ENCODE assay signal across 16 cellular contexts in the genomic region with DNA sequence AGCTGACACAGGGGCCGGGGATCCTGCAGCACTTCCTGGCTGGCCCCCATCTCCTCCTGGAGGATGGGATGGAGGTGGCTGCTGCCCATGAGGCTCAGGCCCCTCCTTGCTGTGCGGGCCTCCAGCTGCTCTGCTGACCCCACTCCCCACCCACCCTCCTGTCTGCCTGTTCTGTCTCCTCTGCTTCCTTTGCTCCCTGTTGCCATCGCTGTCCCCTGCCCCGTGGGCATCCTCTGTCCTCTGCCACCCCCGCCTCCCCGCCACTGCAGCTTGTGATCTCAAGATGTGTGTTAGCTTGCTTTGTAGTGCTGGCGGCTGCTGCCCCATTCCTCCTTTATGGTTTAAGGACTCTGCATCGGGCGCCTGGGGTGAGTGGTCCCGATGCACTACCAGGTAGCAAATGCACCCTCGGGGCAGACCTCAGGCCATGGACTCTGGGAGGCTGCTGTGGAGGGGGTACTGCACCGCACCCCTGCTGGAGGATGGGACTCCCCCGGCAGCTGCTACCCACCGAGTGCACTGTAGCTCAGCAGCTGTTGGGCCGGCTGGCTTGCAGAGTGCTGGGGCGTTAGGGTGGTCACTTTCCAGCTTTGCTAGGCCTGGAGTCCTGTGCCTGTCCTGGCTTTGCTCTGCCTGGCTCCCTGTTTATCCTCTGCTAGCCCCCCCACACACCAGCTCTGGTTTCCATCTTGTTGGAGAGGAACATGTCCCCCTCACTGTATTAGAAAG. TPM values are rescaled to one million over a fixed set of nuclear protein-coding genes. Genes with fewer than 3 reads are reported as not detected.
DNase-seq lines count a peak whose midpoint lies in the region; ATAC-seq and TF ChIP-seq lines count a peak whose summit lies in the region.
"Had no signal": no experiment of that assay in that cellular context is flagged by ENCODE, and none has a peak within 500 bp of the region (broad histone marks: within the 10 kb centered on the region; RNA-seq: fewer than 3 reads in every experiment).

No MANE protein-coding gene starts in this region.

- H3K4me1 ChIP-seq in PC-9 (replicated peaks; ENCODE audit: insufficient read depth) (peaks cover 44% of the 10 kb centered on the region), mesenchymal stem cell (ENCODE audit: control insufficient read depth, insufficient read depth, low read depth, low read length) (peaks cover 26% of the 10 kb centered on the region)

- no peak overlapping the region for H3K23ac ChIP-seq in mesenchymal stem cell (ENCODE audit: low read length in 2 of 2)

- no peak overlapping the region for H2BK120ac ChIP-seq in mesenchymal stem cell (ENCODE audit: low read depth, low read length)

- no peak overlapping the region for H3K9ac ChIP-seq in mesenchymal stem cell (ENCODE audit: low read length)

- peak overlapping the region; percentile 42 for H4K8ac ChIP-seq in mesenchymal stem cell (ENCODE audit: low read length)

- peak overlapping the region in 1 of 2 experiments; percentile 64 for H2BK12ac ChIP-seq in mesenchymal stem cell (ENCODE audit: low read length in 2 of 2)

- H3K36me3 ChIP-seq in PC-9 (ENCODE audit: low read depth), result peaks cover 51% of the 10 kb centered on the region
- H3K36me3 ChIP-seq in mesenchymal stem cell (ENCODE audit: control insufficient read depth in 1 of 2, insufficient read depth in 2 of 2, low read depth in 1 of 2, low read length in 2 of 2), result peaks cover 0 to 59% of the 10 kb centered on the region in 2 experiments

- no peak overlapping the region for H2BK15ac ChIP-seq in mesenchymal stem cell (ENCODE audit: low read depth, poor library complexity, severe bottlenecking)

- peaks cover 91% of the 10 kb centered on the region for H4K20me1 ChIP-seq in PC-9 (ENCODE audit: insufficient read depth)

- WGBS in mesenchymal stem cell, result 87% methylated on average over 16 of the region's 16 CpGs

- CTCF ChIA-PET in PC-9 (lab: Charles Lee), result interaction anchor here (0.6 kb wide), 1 partner anchor 114 kb away, joined by 6 read pairs; a partner anchor contains a TSS

- H3K27ac ChIP-seq in C4-2B (peak overlapping the region; percentile 5; the same call in 1 of the 2 replicates), PC-9 (peak overlapping the region; percentile 75), mesenchymal stem cell (ENCODE audit: low read length, poor library complexity, severe bottlenecking) (no peak overlapping the region)
- H3K27ac ChIP-seq: A549 had no signal

- H4K91ac ChIP-seq in mesenchymal stem cell (ENCODE audit: low read length), result peak overlapping the region; percentile 60

- H3K18ac ChIP-seq in mesenchymal stem cell (ENCODE audit: low read depth in 1 of 2, low read length in 2 of 2), result no peak overlapping the region

- peaks cover 76% of the 10 kb centered on the region for H3F3A ChIP-seq in PC-9 (ENCODE audit: insufficient read depth, low read depth)

- POLR2A ChIA-PET in PC-9 (lab: Charles Lee; ENCODE audit: unreplicated experiment), result no interaction called here

- DNase-seq in PC-9 (no peak), mesenchymal stem cell (no peak), retina (peak; percentile 31)
- no peak for DNase-seq in NK-92 treated with Interleukin-12 subunit alpha and Interleukin-12 subunit beta, amount 100 ng/mL, for 24 hours (lab: John Stamatoyannopoulos, UW)
- DNase-seq: DMS79, NCI-H1092 treated with DMSO at 0.1 percent for 48 hours, NCI-H146, NCI-H2081, NCI-H446 treated with DMSO at 0.1 percent for 48 hours, SHP77 treated with DMSO at 0.1 percent for 48 hours had no signal

- H3K4me3 ChIP-seq in PC-9 (no peak overlapping the region), mesenchymal stem cell (ENCODE audit: insufficient read depth in 1 of 2, low read depth in 1 of 2, low read length in 2 of 2) (no peak overlapping the region)
- H3K4me3 ChIP-seq: A549 had no signal

- H2AFZ ChIP-seq in PC-9 (no peak overlapping the region), mesenchymal stem cell (ENCODE audit: low read depth, low read length) (no peak overlapping the region)

- H3K9me2 ChIP-seq in PC-9 (ENCODE audit: insufficient read depth), result no peaks in the 10 kb centered on the region

- H3K14ac ChIP-seq in mesenchymal stem cell (ENCODE audit: low read length in 2 of 2), result peak overlapping the region in 1 of 2 experiments; percentile 39

- peaks cover 10% of the 10 kb centered on the region for H3K79me1 ChIP-seq in mesenchymal stem cell (replicated peaks; ENCODE audit: low read length, poor library complexity, severe bottlenecking)

- no peaks in the 10 kb centered on the region for H3K27me3 ChIP-seq in PC-9 (ENCODE audit: insufficient read depth, low read depth)
- H3K27me3 ChIP-seq in mesenchymal stem cell (ENCODE audit: control insufficient read depth in 1 of 2, insufficient read depth in 1 of 2, low read length in 2 of 2), result no peaks in the 10 kb centered on the region

- peaks cover 86% of the 10 kb centered on the region for H3K79me2 ChIP-seq in PC-9 (ENCODE audit: low read depth)

- TF ChIP-seq CTCF in C4-2B (conservative IDR thresholded peaks at IDR 0.05) (no peak), PC-9 (conservative IDR thresholded peaks at IDR 0.05) (no peak)

- no TSS peak for BruUV-seq in PC-9 (replicated peaks; lab: Mats Ljungman, UMichigan)

- H3K4me2 ChIP-seq in PC-9 (no peak overlapping the region), mesenchymal stem cell (ENCODE audit: low read length, poor library complexity, severe bottlenecking) (no peak overlapping the region)
- H3K4me2 ChIP-seq: A549 had no signal

- no peak overlapping the region for H2AK5ac ChIP-seq in mesenchymal stem cell (ENCODE audit: low read length, severe bottlenecking)

- no peak overlapping the region for H3K4ac ChIP-seq in mesenchymal stem cell (ENCODE audit: low read depth in 1 of 2, low read length in 2 of 2)

- ATAC-seq in HG03469 (IDR thresholded peaks at IDR 0.05; ENCODE audit: unreplicated experiment) (no peak), HG02610 (IDR thresholded peaks at IDR 0.05; ENCODE audit: unreplicated experiment) (no peak)
- ATAC-seq: A549 had no signal

- no peaks in the 10 kb centered on the region for H3K9me3 ChIP-seq in PC-9 (ENCODE audit: insufficient read depth, low read depth)
- no peaks in the 10 kb centered on the region for H3K9me3 ChIP-seq in mesenchymal stem cell (ENCODE audit: control insufficient read depth, low read length)
- H3K9me3 ChIP-seq: A549 had no signal

- H2BK5ac ChIP-seq in mesenchymal stem cell (ENCODE audit: low read depth, low read length, poor library complexity, severe bottlenecking), result no peak overlapping the region

- intact Hi-C loops in PC-9 (cut with micrococcal nuclease; ENCODE audit: unreplicated experiment), result no loop called here

RNA-seq across cellular contexts. Expression of a gene that starts 15.8 kb away (rescaled TPM):
- total RNA-seq in PC-9 (2021), result 100 and 150 TPM in 2 replicates
- 1.8 TPM for polyA plus RNA-seq in mesenchymal stem cell (2013, experiment 1 of 2)
- polyA plus RNA-seq in mesenchymal stem cell (2013, experiment 2 of 2), result 2.1 TPM
- total RNA-seq: H4, LHCN-M2 had no signal

RNA-seq across cellular contexts. Expression of a gene that starts 23.9 kb away (rescaled TPM):
- 1,019 and 1,161 TPM in 2 replicates for total RNA-seq in PC-9 (2021)
- 6.9 TPM for polyA plus RNA-seq in mesenchymal stem cell (2013, experiment 1 of 2)
- polyA plus RNA-seq in mesenchymal stem cell (2013, experiment 2 of 2), result 7.6 TPM

RNA-seq across cellular contexts. Expression of a gene that starts 27.5 kb away (rescaled TPM):
- 33.6 and 39.8 TPM in 2 replicates for total RNA-seq in PC-9 (2021)
- 61.1 TPM for polyA plus RNA-seq in mesenchymal stem cell (2013, experiment 1 of 2)
- polyA plus RNA-seq in mesenchymal stem cell (2013, experiment 2 of 2), result 60.5 TPM

RNA-seq across cellular contexts. Expression of a gene that starts 31.4 kb away (rescaled TPM):
- total RNA-seq in PC-9 (2021), result 6.1 and 9.3 TPM in 2 replicates
- polyA plus RNA-seq in mesenchymal stem cell (2013, experiment 1 of 2), result 15.3 TPM
- 15.7 TPM for polyA plus RNA-seq in mesenchymal stem cell (2013, experiment 2 of 2)
- total RNA-seq: H4 had no signal

RNA-seq across cellular contexts. Expression of a gene that starts 32.1 kb away (rescaled TPM):
- not detected in 2 replicates for total RNA-seq in PC-9 (2021)
- polyA plus RNA-seq in mesenchymal stem cell (2013, experiment 1 of 2), result 61.0 TPM
- 54.2 TPM for polyA plus RNA-seq in mesenchymal stem cell (2013, experiment 2 of 2)
- total RNA-seq: H4, LHCN-M2 had no signal
